In the genomic region with DNA sequence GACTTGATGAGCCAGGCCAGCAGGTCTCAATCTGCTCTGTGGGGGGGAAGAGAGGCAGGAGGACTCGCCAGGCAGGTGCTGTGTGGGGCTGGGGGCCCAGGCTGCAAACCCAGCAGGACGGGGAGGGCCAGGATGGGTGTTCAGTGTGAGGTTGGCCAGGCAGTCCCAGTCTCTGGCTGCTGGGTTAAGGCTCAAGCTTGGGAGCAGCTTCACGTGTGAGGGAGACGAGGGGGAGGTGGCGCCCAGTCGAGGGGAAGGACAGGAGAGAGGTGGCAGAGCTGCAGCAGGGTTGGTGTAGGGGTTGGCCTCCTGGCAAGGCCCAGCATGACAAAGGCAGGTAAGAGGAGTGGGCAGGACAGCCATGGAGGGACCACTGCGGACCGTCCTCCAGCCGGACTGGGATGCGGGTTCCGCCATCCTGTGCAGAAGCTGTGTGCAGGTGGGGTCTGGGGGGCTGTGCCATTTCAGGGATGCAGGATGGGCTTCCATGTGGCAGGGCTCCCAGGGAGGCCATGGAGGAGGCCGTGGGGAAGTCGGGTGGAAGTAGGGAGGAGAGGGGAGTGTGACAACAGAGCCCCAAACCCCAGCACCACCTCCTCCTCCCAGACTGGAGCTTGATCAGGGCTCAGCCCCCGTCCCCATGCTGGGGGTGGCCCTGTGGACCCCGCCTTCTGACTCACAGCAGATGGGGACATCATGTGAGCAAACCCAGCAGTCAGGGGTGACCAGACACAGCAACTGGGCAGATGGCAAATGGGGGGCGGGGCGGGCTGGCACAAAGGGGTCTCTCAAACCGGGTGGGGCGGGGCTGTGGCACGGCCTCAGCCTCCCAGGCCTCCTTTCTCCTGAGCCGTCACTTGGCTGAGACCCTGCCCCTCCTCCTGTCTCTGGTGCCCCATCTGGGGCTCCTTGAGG, we compare ENCODE assay signal across 18 cellular contexts. TPM values are rescaled to one million over a fixed set of nuclear protein-coding genes. Genes with fewer than 3 reads are reported as not detected.
DNase-seq lines count a peak whose midpoint lies in the region; ATAC-seq and TF ChIP-seq lines count a peak whose summit lies in the region.
"Had no signal": no experiment of that assay in that cellular context is flagged by ENCODE, and none has a peak within 500 bp of the region (broad histone marks: within the 10 kb centered on the region; RNA-seq: fewer than 3 reads in every experiment).

No MANE protein-coding gene starts in this region.

- TF ChIP-seq CTCF in WERI-Rb-1 (IDR thresholded peaks at IDR 0.05; ENCODE audit: low read depth, low read length), result no peak

- H2BK120ac ChIP-seq in mesendoderm (ENCODE audit: low read depth, low read length), result no peak overlapping the region

- no peak overlapping the region for H3K23ac ChIP-seq in mesendoderm (ENCODE audit: low read length)

- H2BK5ac ChIP-seq in mesendoderm (ENCODE audit: low read length), result no peak overlapping the region

- no peak overlapping the region for H3K9ac ChIP-seq in mesendoderm (ENCODE audit: low read length)
- H3K9ac ChIP-seq: SK-N-SH had no signal

- H3K4me3 ChIP-seq in mesendoderm (ENCODE audit: low read length) (no peak overlapping the region), WERI-Rb-1 (ENCODE audit: low read depth, low read length) (no peak overlapping the region)

- H3K79me2 ChIP-seq in mesendoderm (ENCODE audit: control insufficient read depth, insufficient read depth, low read length), result no peaks in the 10 kb centered on the region

- H3K4me3 Mint-ChIP-seq in central memory CD8-positive, alpha-beta T cell, result peak overlapping the region; percentile 64
- H3K4me3 Mint-ChIP-seq: WTC11 had no signal

- H3K27me3 Mint-ChIP-seq in central memory CD8-positive, alpha-beta T cell, result no peaks in the 10 kb centered on the region

- H3K4ac ChIP-seq in mesendoderm (ENCODE audit: low read depth, low read length), result no peak overlapping the region

- H3K27ac ChIP-seq in mesendoderm (ENCODE audit: low read depth, low read length), result no peak overlapping the region
- H3K27ac ChIP-seq in temporal lobe (ENCODE audit: low read depth, low read length), result peak overlapping the region; percentile 82
- no peak overlapping the region for H3K27ac ChIP-seq in WERI-Rb-1

- H4K5ac ChIP-seq in mesendoderm (ENCODE audit: low read length), result no peak overlapping the region

- H3K36me3 Mint-ChIP-seq in central memory CD8-positive, alpha-beta T cell (ENCODE audit: insufficient read depth), result no peaks in the 10 kb centered on the region
- H3K36me3 Mint-ChIP-seq: WTC11 had no signal

- H4K8ac ChIP-seq in mesendoderm (ENCODE audit: low read depth, low read length), result no peak overlapping the region

- DNase-seq in NCI-H82 (lab: John Stamatoyannopoulos, UW), result peak; percentile 15
- DNase-seq in NCI-H82 treated with DMSO at 0.1 percent for 48 hours (lab: John Stamatoyannopoulos, UW; ENCODE audit: unreplicated experiment), result no peak
- no peak for DNase-seq in central memory CD8-positive, alpha-beta T cell (ENCODE audit: low spot score in 2 of 2)
- DNase-seq in mesendoderm, result no peak
- DNase-seq in WERI-Rb-1, result no peak
- DNase-seq: activated T-cell treated with anti-CD3 and anti-CD28 coated beads for 4 hours; amniotic stem cell; Caco-2; effector memory CD4-positive, alpha-beta T cell; Karpas-422; NCI-H2029 treated with DMSO at 0.1 percent for 48 hours; SK-N-SH had no signal

- H3K18ac ChIP-seq in mesendoderm (ENCODE audit: low read length), result no peak overlapping the region

- peaks cover 9% of the 10 kb centered on the region for H3K4me1 ChIP-seq in mesendoderm (ENCODE audit: control insufficient read depth, low read depth, low read length)

- H3K27me3 ChIP-seq in mesendoderm (ENCODE audit: insufficient read depth, low read length, poor library complexity), result no peaks in the 10 kb centered on the region
- H3K27me3 ChIP-seq in WERI-Rb-1 (ENCODE audit: insufficient read depth, low read depth, severe bottlenecking), result no peaks in the 10 kb centered on the region

- H3K4me1 Mint-ChIP-seq in central memory CD8-positive, alpha-beta T cell, result peaks cover 33% of the 10 kb centered on the region

- no peak overlapping the region for H3K4me2 ChIP-seq in mesendoderm (ENCODE audit: low read length)
- H3K4me2 ChIP-seq: SK-N-SH had no signal

- peak overlapping the region; percentile 22 for H3K56ac ChIP-seq in mesendoderm (ENCODE audit: low read length)

- no peaks in the 10 kb centered on the region for H3K9me3 Mint-ChIP-seq in central memory CD8-positive, alpha-beta T cell
- H3K9me3 Mint-ChIP-seq: WTC11 had no signal

- H3K36me3 ChIP-seq in mesendoderm (ENCODE audit: control insufficient read depth, insufficient read depth, low read length) (no peaks in the 10 kb centered on the region), WERI-Rb-1 (no peaks in the 10 kb centered on the region)

- no peaks in the 10 kb centered on the region for H3K9me3 ChIP-seq in WERI-Rb-1 (ENCODE audit: severe bottlenecking)
- H3K9me3 ChIP-seq: Caco-2, SK-N-SH had no signal

- H2AK5ac ChIP-seq in mesendoderm (ENCODE audit: low read length), result peak overlapping the region; percentile 27

- no peaks in the 10 kb centered on the region for H3K79me1 ChIP-seq in mesendoderm (ENCODE audit: low read length)

- WGBS in mesendoderm (ENCODE audit: extremely low coverage, insufficient coverage, low lambda C conversion rate), result no CpG with 5 or more reads among the region's 21 CpGs

- H2BK15ac ChIP-seq in mesendoderm (replicated peaks; ENCODE audit: low read depth), result no peak overlapping the region

- no peak for ATAC-seq in central memory CD8-positive, alpha-beta T cell (replicated peaks; ENCODE audit: extremely low read depth, poor library complexity, severe bottlenecking)
- ATAC-seq in GM18519 (IDR thresholded peaks at IDR 0.05; ENCODE audit: low FRiP score, unreplicated experiment) (no peak), HG02852 (IDR thresholded peaks at IDR 0.05; ENCODE audit: unreplicated experiment) (no peak)
- ATAC-seq: WTC11 had no signal

- peak overlapping the region; percentile 62 for H3K27ac Mint-ChIP-seq in central memory CD8-positive, alpha-beta T cell (ENCODE audit: low read depth)
- H3K27ac Mint-ChIP-seq: WTC11 had no signal

RNA-seq across cellular contexts. Expression of gene ADGRG1, which starts 2.8 kb away (rescaled TPM):
- polyA plus RNA-seq in mesendoderm (2013, experiment 1 of 2), result 1.3 TPM
- 1.1 TPM for polyA plus RNA-seq in mesendoderm (2013, experiment 2 of 2)
- 47.0 TPM for total RNA-seq in temporal lobe

RNA-seq across cellular contexts. Expression of gene ADGRG3, which starts 36.9 kb away (rescaled TPM):
- polyA plus RNA-seq in mesendoderm (2013, experiment 1 of 2), result 0.06 TPM
- 0.10 TPM for polyA plus RNA-seq in mesendoderm (2013, experiment 2 of 2)
- 0.49 TPM for total RNA-seq in temporal lobe
- total RNA-seq: A673, renal cortical epithelial cell had no signal
- polyA plus RNA-seq: SK-N-SH had no signal
